Comparison of ENCODE assay signal across 14 cellular contexts in genomic region chr2:44623622-44624351, GRCh38.
DNase-seq lines count a peak whose midpoint lies in the region; ATAC-seq and TF ChIP-seq lines count a peak whose summit lies in the region.
"Had no signal": no experiment of that assay in that cellular context is flagged by ENCODE, and none has a peak within 500 bp of the region (broad histone marks: within the 10 kb centered on the region; RNA-seq: fewer than 3 reads in every experiment).

No MANE protein-coding gene starts in this region.

- no peak overlapping the region for H3K4me2 ChIP-seq in KMS-11

- H3K36me3 ChIP-seq in KMS-11 (ENCODE audit: insufficient read depth) = no peaks in the 10 kb centered on the region
- H3K36me3 ChIP-seq: stomach had no signal

- H3K27ac Mint-ChIP-seq in stimulated activated effector memory CD8-positive, alpha-beta T cell treated with anti-CD3 and anti-CD28 coated beads, Interleukin-12 subunit alpha, Interleukin-12 subunit beta, amount 100 ng/mL, for 72 hours = no peak overlapping the region
- H3K27ac Mint-ChIP-seq: activated CD8-positive, alpha-beta T cell treated with anti-CD3 and anti-CD28 coated beads for 36 hours; activated T-helper 2 cell treated with anti-CD3 and anti-CD28 coated beads, Interferon-gamma antibody, Interleukin-2, Interleukin-4, amounts not matched to agents 10 μg/mL and 5 μg/mL and 100 μg/mL, durations not matched to agents 14 hours and 24 hours and 36 hours had no signal

- peaks cover 2% of the 10 kb centered on the region for H3K9me3 Mint-ChIP-seq in stimulated activated effector memory CD8-positive, alpha-beta T cell treated with anti-CD3 and anti-CD28 coated beads, Interleukin-12 subunit alpha, Interleukin-12 subunit beta, amount 100 ng/mL, for 72 hours
- H3K9me3 Mint-ChIP-seq: activated CD8-positive, alpha-beta T cell treated with anti-CD3 and anti-CD28 coated beads for 36 hours; activated T-helper 2 cell treated with anti-CD3 and anti-CD28 coated beads, Interferon-gamma antibody, Interleukin-2, Interleukin-4, amounts not matched to agents 10 μg/mL and 5 μg/mL and 100 μg/mL, durations not matched to agents 14 hours and 24 hours and 36 hours had no signal

- DNase-seq in AG10803 (ENCODE audit: low read depth) (no peak), NCI-H748 treated with DMSO at 0.1 percent for 48 hours (lab: John Stamatoyannopoulos, UW) (peak; percentile 74), fibroblast of pulmonary artery (ENCODE audit: low read depth) (no peak), NCI-H1048 (lab: John Stamatoyannopoulos, UW) (no peak)
- no peak for DNase-seq in stimulated activated effector memory CD8-positive, alpha-beta T cell treated with anti-CD3 and anti-CD28 coated beads, Interleukin-12 subunit alpha, Interleukin-12 subunit beta, amount 100 ng/mL, for 72 hours (ENCODE audit: low spot score in 2 of 2)
- DNase-seq: activated CD8-positive, alpha-beta T cell treated with anti-CD3 and anti-CD28 coated beads for 36 hours; anterior cingulate cortex; mesenchymal stem cell; small intestine; stomach had no signal

- H2AFZ ChIP-seq in KMS-11 (ENCODE audit: low read depth) = no peak overlapping the region

- H3K4me3 Mint-ChIP-seq in stimulated activated effector memory CD8-positive, alpha-beta T cell treated with anti-CD3 and anti-CD28 coated beads, Interleukin-12 subunit alpha, Interleukin-12 subunit beta, amount 100 ng/mL, for 72 hours = no peak overlapping the region
- H3K4me3 Mint-ChIP-seq: activated CD8-positive, alpha-beta T cell treated with anti-CD3 and anti-CD28 coated beads for 36 hours had no signal

- TF ChIP-seq CTCF in AG10803 (conservative IDR thresholded peaks at IDR 0.05; ENCODE audit: low read length) (0 out of 2 replicates have a peak, but pooled peaks have one; percentile 9), KMS-11 (conservative IDR thresholded peaks at IDR 0.05; ENCODE audit: low read depth, low read length) (0 out of 2 replicates have a peak, but pooled peaks have one; percentile 14), fibroblast of pulmonary artery (IDR thresholded peaks at IDR 0.05; ENCODE audit: low read length, missing control alignments) (peak; percentile 18)

- H3K27me3 ChIP-seq in KMS-11 (ENCODE audit: insufficient read depth, low read depth) = no peaks in the 10 kb centered on the region
- H3K27me3 ChIP-seq: stomach had no signal

- no peaks in the 10 kb centered on the region for H4K20me1 ChIP-seq in KMS-11 (ENCODE audit: insufficient read depth)

- H3K4me1 ChIP-seq in KMS-11 (ENCODE audit: low read depth, poor library complexity, severe bottlenecking) = peaks cover 9% of the 10 kb centered on the region

- no peak overlapping the region for H3K9ac ChIP-seq in KMS-11

- H3K4me1 Mint-ChIP-seq in stimulated activated effector memory CD8-positive, alpha-beta T cell treated with anti-CD3 and anti-CD28 coated beads, Interleukin-12 subunit alpha, Interleukin-12 subunit beta, amount 100 ng/mL, for 72 hours = peaks cover 5% of the 10 kb centered on the region

- H3K4me3 ChIP-seq in AG10803 (ENCODE audit: low read length) = no peak overlapping the region
- no peak overlapping the region for H3K4me3 ChIP-seq in KMS-11 (IDR thresholded peaks at IDR 0.05; ENCODE audit: insufficient read depth, low read depth, low read length)
- H3K4me3 ChIP-seq in fibroblast of pulmonary artery (replicated peaks; ENCODE audit: low read depth, low read length) = no peak overlapping the region
- H3K4me3 ChIP-seq: stomach had no signal

- ATAC-seq in GM21423 (IDR thresholded peaks at IDR 0.05; ENCODE audit: unreplicated experiment) = no peak
- no peak for ATAC-seq in GM19452 (IDR thresholded peaks at IDR 0.05; ENCODE audit: unreplicated experiment)
- no peak for ATAC-seq in stimulated activated effector memory CD8-positive, alpha-beta T cell treated with anti-CD3 and anti-CD28 coated beads, Interleukin-12 subunit alpha, Interleukin-12 subunit beta, amount 100 ng/mL, for 72 hours
- ATAC-seq: activated CD8-positive, alpha-beta T cell treated with anti-CD3 and anti-CD28 coated beads for 36 hours had no signal

- no peaks in the 10 kb centered on the region for H3K36me3 Mint-ChIP-seq in stimulated activated effector memory CD8-positive, alpha-beta T cell treated with anti-CD3 and anti-CD28 coated beads, Interleukin-12 subunit alpha, Interleukin-12 subunit beta, amount 100 ng/mL, for 72 hours

- no peaks in the 10 kb centered on the region for H3K79me2 ChIP-seq in KMS-11 (ENCODE audit: insufficient read depth, low read depth)

- H3K27ac ChIP-seq in KMS-11 = no peak overlapping the region
- H3K27ac ChIP-seq: stomach had no signal
